ENCODE assay signal across 5 cellular contexts in the genomic region with DNA sequence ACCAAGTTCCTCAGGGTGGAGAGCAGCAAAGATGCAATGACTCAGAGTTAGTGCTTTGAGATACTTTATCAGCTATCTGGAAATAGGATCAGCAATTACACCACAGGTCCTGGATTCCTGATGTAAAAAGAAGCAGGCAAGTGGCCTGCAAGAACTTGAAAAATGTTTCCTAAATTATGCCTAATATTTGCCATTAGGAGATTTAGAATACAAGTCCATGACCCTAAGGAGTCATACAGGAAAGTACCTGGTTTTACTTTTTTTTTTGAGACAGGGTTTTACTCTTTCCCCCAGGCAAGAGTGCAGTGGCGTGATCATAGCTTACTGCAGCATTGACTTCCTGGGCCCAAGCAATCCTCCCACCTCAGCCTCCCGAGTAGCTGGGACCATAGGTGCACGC.
"Had no signal": no experiment of that assay in that cellular context is flagged by ENCODE, and none has a peak within 500 bp of the region (broad histone marks: within the 10 kb centered on the region; RNA-seq: fewer than 3 reads in every experiment).

No MANE protein-coding gene starts in this region.

- H2AFZ ChIP-seq: GM23338 had no signal

- DNase-seq: H9, HCEC 1CT, IMR-90 had no signal

- ATAC-seq: GM23338, K562 had no signal

- H3K4me3 ChIP-seq: GM23338, K562 had no signal

- H3K4me2 ChIP-seq: GM23338 had no signal
